In genomic region chr7:73522081-73522818, GRCh38 we compare ENCODE assay signal across 8 cellular contexts. TPM values are rescaled to one million over a fixed set of nuclear protein-coding genes. Genes with fewer than 3 reads are reported as not detected.
DNase-seq lines count a peak whose midpoint lies in the region; ATAC-seq and TF ChIP-seq lines count a peak whose summit lies in the region.

Gene BAZ1B (minus strand): TSS chr7:73522293. CDS start chr7:73521933, 360 bp downstream.

- peak within 1 kb of the TSS; percentile 92 for H3K27ac ChIP-seq in C4-2B

- H3K9me3 Mint-ChIP-seq in dendritic cell treated with granulocyte-macrophage colony-stimulating factor and Interleukin-4, amounts not matched to agents 40 ng/mL and 50 ng/mL, for 4 days = no peaks in the 10 kb centered on the region

- peak; percentile 97 for DNase-seq in NCI-H748 treated with DMSO at 0.1 percent for 48 hours (lab: John Stamatoyannopoulos, UW)
- DNase-seq in activated CD4-positive, alpha-beta T cell treated with anti-CD3 and anti-CD28 coated beads, Interleukin-2, amount 50 U/mL, for 24 hours (ENCODE audit: low read depth in 1 of 2, low spot score in 1 of 2) = peak; percentile 92 to 96
- DNase-seq in left lobe of liver (ENCODE audit: low spot score) = peak; percentile 99
- DNase-seq in stimulated activated CD4-positive, alpha-beta T cell treated with anti-CD3 and anti-CD28 coated beads, Interleukin-2, amount 100 ng/mL, for 4 hours (ENCODE audit: low read depth) = peak; percentile 97

- H3K4me3 Mint-ChIP-seq in dendritic cell treated with granulocyte-macrophage colony-stimulating factor and Interleukin-4, amounts not matched to agents 40 ng/mL and 50 ng/mL, for 4 days = peak within 1 kb of the TSS; percentile 83

- TF ChIP-seq CTCF in C4-2B (conservative IDR thresholded peaks at IDR 0.05) = no peak

- ATAC-seq in GM19372 (IDR thresholded peaks at IDR 0.05; ENCODE audit: low read depth, unreplicated experiment) (peak; percentile 79), HG03558 (IDR thresholded peaks at IDR 0.05; ENCODE audit: extremely low read depth, unreplicated experiment) (peak; percentile 72), left lobe of liver (peak; percentile 95)

- H3K4me1 Mint-ChIP-seq in dendritic cell treated with granulocyte-macrophage colony-stimulating factor and Interleukin-4, amounts not matched to agents 40 ng/mL and 50 ng/mL, for 4 days (ENCODE audit: low read depth) = peaks cover 61% of the 10 kb centered on the region

- H3K27ac Mint-ChIP-seq in dendritic cell treated with granulocyte-macrophage colony-stimulating factor and Interleukin-4, amounts not matched to agents 40 ng/mL and 50 ng/mL, for 4 days = peak within 1 kb of the TSS; percentile 96

- no peaks in the 10 kb centered on the region for H3K27me3 Mint-ChIP-seq in dendritic cell treated with granulocyte-macrophage colony-stimulating factor and Interleukin-4, amounts not matched to agents 40 ng/mL and 50 ng/mL, for 4 days

- intact Hi-C loops in dendritic cell treated with granulocyte-macrophage colony-stimulating factor and Interleukin-4, amounts not matched to agents 40 ng/mL and 50 ng/mL, for 4 days (cut with micrococcal nuclease) = loop anchor here (1.0 kb wide), 2 partner anchors 35 to 56 kb away; partner anchors contain the start of genes BCL7B and TBL2

- peaks cover 36% of the 10 kb centered on the region for H3K36me3 Mint-ChIP-seq in dendritic cell treated with granulocyte-macrophage colony-stimulating factor and Interleukin-4, amounts not matched to agents 40 ng/mL and 50 ng/mL, for 4 days (ENCODE audit: low read depth)

RNA-seq across cellular contexts. Expression of gene BAZ1B, which starts in this region (rescaled TPM):
- 21.5 TPM for total RNA-seq in left lobe of liver

Comparison
In these comparisons a context has a peak if more than half of its experiments do, and no peak if none do; other contexts are left out.
1. Peak in every context shown above with its lines: DNase-seq, ATAC-seq and H3K27ac ChIP-seq.